Comparison of ENCODE assay signal across 9 cellular contexts in the genomic region with DNA sequence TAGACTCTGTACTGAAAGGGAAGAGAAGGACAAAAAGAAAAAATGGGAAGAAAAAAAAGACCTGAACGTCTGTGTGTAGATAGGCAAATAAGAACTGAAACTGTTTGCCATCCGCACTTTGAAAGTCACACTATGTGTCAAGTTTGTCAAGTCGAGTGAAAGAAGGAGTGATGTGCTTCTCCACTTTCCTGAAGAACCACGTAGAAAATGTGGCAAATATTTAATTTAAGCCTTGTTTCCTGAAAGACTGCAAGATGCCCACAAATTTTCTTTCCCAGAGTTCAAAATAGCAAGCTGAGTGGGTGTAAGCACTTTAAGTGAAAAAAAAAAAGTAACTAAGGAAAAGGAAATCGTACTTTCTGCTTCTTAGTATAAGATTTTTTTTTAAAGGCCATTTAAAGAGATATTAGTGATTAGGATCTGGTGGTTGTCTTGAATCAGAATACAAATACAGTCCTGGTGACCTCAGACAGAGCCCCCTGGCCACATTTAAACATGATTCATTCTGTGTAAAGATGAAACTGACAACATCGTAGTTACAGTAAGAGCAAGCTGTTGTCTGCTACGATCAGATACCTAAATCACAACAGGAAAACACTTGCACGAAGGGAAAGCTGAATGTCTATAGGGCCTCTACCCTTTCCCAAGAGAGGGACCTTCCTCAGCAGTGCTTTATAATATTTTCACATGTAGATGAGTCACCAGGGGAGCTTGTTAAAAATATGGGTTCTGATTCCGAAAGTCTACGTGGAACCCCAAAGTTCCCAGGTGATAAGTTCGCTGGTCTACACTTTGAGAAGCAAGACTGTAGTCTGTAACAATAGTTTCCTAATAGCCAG.
DNase-seq lines count a peak whose midpoint lies in the region; ATAC-seq and TF ChIP-seq lines count a peak whose summit lies in the region.
"Had no signal": no experiment of that assay in that cellular context is flagged by ENCODE, and none has a peak within 500 bp of the region (broad histone marks: within the 10 kb centered on the region; RNA-seq: fewer than 3 reads in every experiment).

No MANE protein-coding gene starts in this region.

- H3K36me3 ChIP-seq in Panc1 (ENCODE audit: control insufficient read depth, insufficient read depth, low read length): no peaks in the 10 kb centered on the region; the same call in 1 of the 2 replicates

- ATAC-seq in activated CD4-positive, alpha-beta T cell treated with anti-CD3 and anti-CD28 coated beads for 36 hours: peak; percentile 80
- ATAC-seq in HG02623 (IDR thresholded peaks at IDR 0.05; ENCODE audit: unreplicated experiment): peak; percentile 61
- ATAC-seq in Panc1: peak; percentile 63
- ATAC-seq in stimulated activated effector memory CD8-positive, alpha-beta T cell treated with anti-CD3 and anti-CD28 coated beads, Interleukin-12 subunit alpha, Interleukin-12 subunit beta, amount 100 ng/mL, for 72 hours: peak; percentile 90

- CTCF ChIA-PET in activated CD4-positive, alpha-beta T cell treated with anti-CD3 and anti-CD28 coated beads for 36 hours (lab: Charles Lee): interaction anchor here (0.6 to 4.0 kb wide), 24 partner anchors 10 to 218 kb away, joined by 3 to 22 read pairs (median 3); no protein-coding TSS in a partner anchor
- CTCF ChIA-PET in Panc1 (lab: Charles Lee): no interaction called here

- peak; percentile 66 for DNase-seq in activated CD4-positive, alpha-beta T cell treated with anti-CD3 and anti-CD28 coated beads for 36 hours
- DNase-seq in activated CD4-positive, alpha-beta T cell treated with anti-CD3 and anti-CD28 coated beads for 1 hour: no peak
- DNase-seq in Panc1 (ENCODE audit: low read depth, low spot score): peak; percentile 77
- DNase-seq in dermis blood vessel endothelial cell: peak; percentile 75
- no peak for DNase-seq in stimulated activated effector memory CD8-positive, alpha-beta T cell treated with anti-CD3 and anti-CD28 coated beads, Interleukin-12 subunit alpha, Interleukin-12 subunit beta, amount 100 ng/mL, for 72 hours (ENCODE audit: low spot score in 2 of 2)
- no peak for DNase-seq in iPS-NIHi11 (ENCODE audit: low spot score)
- DNase-seq in NCI-H1092 treated with DMSO at 0.1 percent for 48 hours (lab: John Stamatoyannopoulos, UW): no peak

- intact Hi-C loops in activated CD4-positive, alpha-beta T cell treated with anti-CD3 and anti-CD28 coated beads for 36 hours (cut with DNase I, micrococcal nuclease): loop anchor here (1.0 to 5.0 kb wide), 11 partner anchors 9 to 275 kb away; no protein-coding TSS in a partner anchor
- intact Hi-C loops in Panc1 (cut with micrococcal nuclease; ENCODE audit: unreplicated experiment): no loop called here

- POLR2A ChIA-PET in activated CD4-positive, alpha-beta T cell treated with anti-CD3 and anti-CD28 coated beads for 36 hours (lab: Charles Lee): interaction anchor here (0.6 to 1.8 kb wide), 20 partner anchors 9 to 700 kb away, joined by 3 to 17 read pairs (median 4); no protein-coding TSS in a partner anchor
- POLR2A ChIA-PET in Panc1 (lab: Charles Lee): no interaction called here

- H3K27me3 Mint-ChIP-seq in activated CD4-positive, alpha-beta T cell treated with anti-CD3 and anti-CD28 coated beads for 36 hours: no peaks in the 10 kb centered on the region

- no peaks in the 10 kb centered on the region for H3K9me3 Mint-ChIP-seq in activated CD4-positive, alpha-beta T cell treated with anti-CD3 and anti-CD28 coated beads for 36 hours (ENCODE audit: low read depth)
- no peaks in the 10 kb centered on the region for H3K9me3 Mint-ChIP-seq in stimulated activated effector memory CD8-positive, alpha-beta T cell treated with anti-CD3 and anti-CD28 coated beads, Interleukin-12 subunit alpha, Interleukin-12 subunit beta, amount 100 ng/mL, for 72 hours

- H3K27ac ChIP-seq in Panc1 (ENCODE audit: low read length): peak overlapping the region; percentile 91
- H3K27ac ChIP-seq: C4-2B had no signal

- H3K27me3 ChIP-seq in Panc1 (ENCODE audit: control insufficient read depth, insufficient read depth, low read length): no peaks in the 10 kb centered on the region

- H3K9me3 ChIP-seq in Panc1 (ENCODE audit: control insufficient read depth, insufficient read depth, low read depth, low read length): no peaks in the 10 kb centered on the region

- H3K4me1 Mint-ChIP-seq in activated CD4-positive, alpha-beta T cell treated with anti-CD3 and anti-CD28 coated beads for 36 hours: peaks cover 89% of the 10 kb centered on the region
- peaks cover 89% of the 10 kb centered on the region for H3K4me1 Mint-ChIP-seq in stimulated activated effector memory CD8-positive, alpha-beta T cell treated with anti-CD3 and anti-CD28 coated beads, Interleukin-12 subunit alpha, Interleukin-12 subunit beta, amount 100 ng/mL, for 72 hours

- H3K36me3 Mint-ChIP-seq in activated CD4-positive, alpha-beta T cell treated with anti-CD3 and anti-CD28 coated beads for 36 hours (ENCODE audit: low read depth): peaks cover 7% of the 10 kb centered on the region
- peaks cover 18% of the 10 kb centered on the region for H3K36me3 Mint-ChIP-seq in stimulated activated effector memory CD8-positive, alpha-beta T cell treated with anti-CD3 and anti-CD28 coated beads, Interleukin-12 subunit alpha, Interleukin-12 subunit beta, amount 100 ng/mL, for 72 hours

- H3K27ac Mint-ChIP-seq in activated CD4-positive, alpha-beta T cell treated with anti-CD3 and anti-CD28 coated beads for 36 hours: peak overlapping the region; percentile 97
- H3K27ac Mint-ChIP-seq in stimulated activated effector memory CD8-positive, alpha-beta T cell treated with anti-CD3 and anti-CD28 coated beads, Interleukin-12 subunit alpha, Interleukin-12 subunit beta, amount 100 ng/mL, for 72 hours: peak overlapping the region; percentile 95

- no TSS peak for BruUV-seq in Panc1 (replicated peaks; lab: Mats Ljungman, UMichigan)

- H3K4me3 Mint-ChIP-seq in activated CD4-positive, alpha-beta T cell treated with anti-CD3 and anti-CD28 coated beads for 36 hours: peak overlapping the region; percentile 71
- peak overlapping the region; percentile 70 for H3K4me3 Mint-ChIP-seq in stimulated activated effector memory CD8-positive, alpha-beta T cell treated with anti-CD3 and anti-CD28 coated beads, Interleukin-12 subunit alpha, Interleukin-12 subunit beta, amount 100 ng/mL, for 72 hours

- H3K4me1 ChIP-seq in Panc1 (ENCODE audit: control insufficient read depth, insufficient read depth, low read length): peaks cover 59% of the 10 kb centered on the region

- in situ Hi-C loops in Panc1 (cut with HindIII; ENCODE audit: low pct_unique_long_range_greater_than_20kb, low sequenced_read_pairs): no loop called here

- TF ChIP-seq CTCF in Panc1 (IDR thresholded peaks at IDR 0.05): no peak

- peak overlapping the region; percentile 30 to 50 for H3K4me3 ChIP-seq in Panc1 (ENCODE audit: low read depth in 2 of 2, low read length in 2 of 2)

Comparison
In these comparisons a context has a peak if more than half of its experiments do, and no peak if none do; other contexts are left out.
1. DNase-seq: peak in activated CD4-positive, alpha-beta T cell treated with anti-CD3 and anti-CD28 coated beads for 36 hours (single experiment), Panc1 (single experiment) and dermis blood vessel endothelial cell (single experiment); none in activated CD4-positive, alpha-beta T cell treated with anti-CD3 and anti-CD28 coated beads for 1 hour (single experiment), stimulated activated effector memory CD8-positive, alpha-beta T cell treated with anti-CD3 and anti-CD28 coated beads, Interleukin-12 subunit alpha, Interleukin-12 subunit beta, amount 100 ng/mL, for 72 hours (0 of 2), iPS-NIHi11 (single experiment) and NCI-H1092 treated with DMSO at 0.1 percent for 48 hours (single experiment).
2. Peak in every context shown above with its lines, with median percentiles within 50 percentile points of each other: ATAC-seq.